ENCODE assay signal across 25 cellular contexts in the genomic region with DNA sequence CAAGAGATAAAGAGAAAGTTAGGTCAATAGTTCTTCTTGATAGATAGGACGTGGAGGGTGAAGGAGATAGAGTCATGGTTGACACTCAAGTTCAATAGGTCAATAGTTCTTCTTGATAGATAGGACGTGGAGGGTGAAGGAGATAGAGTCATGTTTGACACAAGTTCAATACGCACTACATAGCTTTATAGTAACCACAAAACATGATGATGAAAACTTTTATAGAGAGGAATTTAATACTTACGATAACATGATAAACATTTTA.
"Had no signal": no experiment of that assay in that cellular context is flagged by ENCODE, and none has a peak within 500 bp of the region (broad histone marks: within the 10 kb centered on the region; RNA-seq: fewer than 3 reads in every experiment).

No MANE protein-coding gene starts in this region.

- H3K27ac Mint-ChIP-seq: activated CD4-positive, alpha-beta memory T cell treated with anti-CD3 and anti-CD28 coated beads, Interleukin-2, amount 10 ng/mL, durations not matched to agents 7 days and 5 days; activated naive CD4-positive, alpha-beta T cell treated with anti-CD3 and anti-CD28 coated beads for 36 hours; activated naive CD8-positive, alpha-beta T cell; T-helper 17 cell had no signal

- H3K27ac ChIP-seq: brain microvascular endothelial cell, KMS-11, WERI-Rb-1 had no signal

- H3K9me3 Mint-ChIP-seq: activated CD4-positive, alpha-beta memory T cell treated with anti-CD3 and anti-CD28 coated beads, Interleukin-2, amount 10 ng/mL, durations not matched to agents 7 days and 5 days; activated naive CD4-positive, alpha-beta T cell treated with anti-CD3 and anti-CD28 coated beads for 36 hours; activated T-helper 17 cell treated with anti-CD3 and anti-CD28 coated beads, Interleukin-2, amount 50 U/mL, for 72 hours; IgD-negative memory B cell had no signal

- H3K9me3 ChIP-seq: MG63 had no signal

- ATAC-seq: activated CD4-positive, alpha-beta T cell treated with anti-CD3 and anti-CD28 coated beads for 36 hours; activated T-helper 17 cell treated with anti-CD3 and anti-CD28 coated beads, Interleukin-2, amount 50 U/mL, for 72 hours; T-helper 17 cell had no signal

- H3K27me3 ChIP-seq: brain microvascular endothelial cell, MG63 had no signal

- H3K36me3 Mint-ChIP-seq: activated naive CD8-positive, alpha-beta T cell; IgD-negative memory B cell had no signal

- H3K4me3 ChIP-seq: MG63 had no signal

- DNase-seq: activated CD4-positive, alpha-beta memory T cell treated with anti-CD3 and anti-CD28 coated beads, Interleukin-2, amount 10 ng/mL, durations not matched to agents 7 days and 5 days; activated CD4-positive, alpha-beta T cell treated with anti-CD3 and anti-CD28 coated beads for 36 hours; activated CD4-positive, alpha-beta T cell treated with anti-CD3 and anti-CD28 coated beads, Interleukin-2, amount 50 U/mL, for 1 hour; activated gamma-delta T cell; activated naive CD4-positive, alpha-beta T cell treated with anti-CD3 and anti-CD28 coated beads for 36 hours; activated T-cell treated with anti-CD3 and anti-CD28 coated beads for 4 hours; activated T-cell treated with anti-CD3 and anti-CD28 coated beads, Interleukin-2, amount 50 U/mL, for 48 hours; amygdala; brain microvascular endothelial cell; MG63; MV-4-11; NCI-H1092 treated with DMSO at 0.1 percent for 48 hours; NCI-H1417 treated with DMSO at 0.1 percent for 48 hours; NCI-H1694; NCI-H2029 treated with DMSO at 0.1 percent for 48 hours; NCI-H510A treated with DMSO at 0.1 percent for 48 hours; NCI-H69; SHP77 treated with DMSO at 0.1 percent for 48 hours; T-helper 17 cell; T-helper 9 cell; WERI-Rb-1 had no signal

- H3K36me3 ChIP-seq: brain microvascular endothelial cell, MG63, WERI-Rb-1 had no signal

- H3K27me3 Mint-ChIP-seq: activated CD4-positive, alpha-beta T cell treated with anti-CD3 and anti-CD28 coated beads for 36 hours; activated naive CD8-positive, alpha-beta T cell; activated T-helper 17 cell treated with anti-CD3 and anti-CD28 coated beads, Interleukin-2, amount 50 U/mL, for 72 hours; IgD-negative memory B cell had no signal

- H3K4me3 Mint-ChIP-seq: activated CD4-positive, alpha-beta memory T cell treated with anti-CD3 and anti-CD28 coated beads, Interleukin-2, amount 10 ng/mL, durations not matched to agents 7 days and 5 days; activated CD4-positive, alpha-beta T cell treated with anti-CD3 and anti-CD28 coated beads for 36 hours; activated naive CD4-positive, alpha-beta T cell treated with anti-CD3 and anti-CD28 coated beads for 36 hours; activated naive CD8-positive, alpha-beta T cell; IgD-negative memory B cell; T-helper 17 cell had no signal
